Comparison of ENCODE assay signal across 8 cellular contexts in genomic region chr10:93745411-93746065, GRCh38. TPM values are rescaled to one million over a fixed set of nuclear protein-coding genes. Genes with fewer than 3 reads are reported as not detected.
A peak's percentile ranks its signal among the peaks of the same experiment; 100 is the strongest.
DNase-seq lines count a peak whose midpoint lies in the region; ATAC-seq and TF ChIP-seq lines count a peak whose summit lies in the region.

No MANE protein-coding gene starts in this region.

- no peak overlapping the region for H3K4me3 ChIP-seq in GM12865 (ENCODE audit: low read depth, low read length)
- no peak overlapping the region for H3K4me3 ChIP-seq in stomach

- TF ChIP-seq CTCF in 22Rv1 (IDR thresholded peaks at IDR 0.05) (peak; percentile 78), GM12865 (IDR thresholded peaks at IDR 0.05; ENCODE audit: insufficient read depth, low read depth, low read length, missing control alignments) (peak; percentile 25), stomach (IDR thresholded peaks at IDR 0.05) (no peak)

- ATAC-seq in HG02571 (IDR thresholded peaks at IDR 0.05; ENCODE audit: unreplicated experiment): no peak

- no peak for TF ChIP-seq EP300 in stomach (IDR thresholded peaks at IDR 0.05)

- H3K9me3 ChIP-seq in stomach: no peaks in the 10 kb centered on the region

- 56 to 63% (median 59%) methylated on average over 9 of the region's 9 CpGs for WGBS in stomach, 5 donors

- no peak for TF ChIP-seq POLR2A in stomach (IDR thresholded peaks at IDR 0.05)

- no peak overlapping the region for H3K27ac ChIP-seq in 22Rv1
- no peak overlapping the region for H3K27ac ChIP-seq in stomach

- no peaks in the 10 kb centered on the region for H3K27me3 ChIP-seq in stomach

- intact Hi-C loops in stomach (cut with DNase I; ENCODE audit: low total_unique reads): no loop called here

- H3K4me1 ChIP-seq in stomach: peaks cover 0 to 24% (median 4%) of the 10 kb centered on the region in 4 donors

- DNase-seq in GM12865 (ENCODE audit: low read depth): peak; percentile 12
- DNase-seq in NOMO-1 treated with dmso at 0.1 percent for 144 hours (lab: John Stamatoyannopoulos, UW; ENCODE audit: unreplicated experiment): peak; percentile 20
- DNase-seq in fibroblast of peridontal ligament (ENCODE audit: extremely low read depth): peak; percentile 67
- DNase-seq in stomach: no peak
- no peak for DNase-seq in NCI-H187 treated with DMSO at 0.1 percent for 48 hours (lab: John Stamatoyannopoulos, UW)
- no peak for DNase-seq in NCI-H345 treated with DMSO at 0.1 percent for 48 hours (lab: John Stamatoyannopoulos, UW; ENCODE audit: unreplicated experiment)

- H3K36me3 ChIP-seq in stomach: no peaks in the 10 kb centered on the region

RNA-seq across cellular contexts. Expression of gene LGI1, which starts 12.2 kb away (rescaled TPM):
- total RNA-seq in stomach: 1 to 10 TPM in 3 of 5 donors, not detected in 2; 1.4 to 7.2 (median 2.2) TPM
- polyA plus RNA-seq in stomach: 1 to 10 TPM in 1 of 3 donors, under 1 TPM in 2; 0.12 to 1.8 (median 0.63) TPM

RNA-seq across cellular contexts. Expression of gene FRA10AC1, which starts 43.1 kb away (rescaled TPM):
- total RNA-seq in stomach: 10 to 100 TPM in 2 of 5 donors, 1 to 10 TPM in 3; 1.2 to 42.0 (median 5.3) TPM
- 10 to 100 TPM in 1 of 3 donors, 1 to 10 TPM in 2; 6.0 to 10.7 (median 9.5) TPM for polyA plus RNA-seq in stomach

Comparison
In these comparisons a context has a peak if more than half of its experiments do, and no peak if none do; other contexts are left out.
1. CTCF ChIP-seq: peak in 22Rv1 (single experiment) and GM12865 (single experiment); none in stomach (0 of 7).
2. DNase-seq: peak in GM12865 (single experiment), NOMO-1 treated with dmso at 0.1 percent for 144 hours (single experiment) and fibroblast of peridontal ligament (single experiment); none in stomach (single experiment), NCI-H187 treated with DMSO at 0.1 percent for 48 hours (single experiment) and NCI-H345 treated with DMSO at 0.1 percent for 48 hours (single experiment).